In genomic region chr1:149997585-149998262, GRCh38 we compare ENCODE assay signal across 8 cellular contexts. TPM values are rescaled to one million over a fixed set of nuclear protein-coding genes. Genes with fewer than 3 reads are reported as not detected.
DNase-seq lines count a peak whose midpoint lies in the region; ATAC-seq and TF ChIP-seq lines count a peak whose summit lies in the region.

No MANE protein-coding gene starts in this region.

- no peaks in the 10 kb centered on the region for H3K36me3 Mint-ChIP-seq in dendritic cell treated with granulocyte-macrophage colony-stimulating factor and Interleukin-4, amounts not matched to agents 40 ng/mL and 50 ng/mL, for 4 days (ENCODE audit: low read depth)

- CTCF ChIA-PET in GM10248 (lab: Yijun Ruan, JAX): interaction anchor here (0.9 to 6.1 kb wide), 8 partner anchors 13 to 171 kb away, joined by 3 to 42 read pairs (median 4); partner anchors contain the start of gene OTUD7B

- H3K27ac Mint-ChIP-seq in dendritic cell treated with granulocyte-macrophage colony-stimulating factor and Interleukin-4, amounts not matched to agents 40 ng/mL and 50 ng/mL, for 4 days: no peak overlapping the region

- POLR2A ChIA-PET in GM10248 (lab: Yijun Ruan, JAX): interaction anchor here (1.4 kb wide), 1 partner anchor 110 kb away, joined by 4 read pairs; a partner anchor contains a TSS

- peak; percentile 38 for DNase-seq in GM10248 (ENCODE audit: extremely low spot score)
- DNase-seq in NCI-H146 treated with DMSO at 0.1 percent for 48 hours (lab: John Stamatoyannopoulos, UW; ENCODE audit: unreplicated experiment): no peak
- no peak for DNase-seq in omental fat pad (ENCODE audit: low spot score)
- no peak for DNase-seq in NCI-H2196 (lab: John Stamatoyannopoulos, UW; ENCODE audit: unreplicated experiment)
- DNase-seq in kidney glomerular epithelial cell (lab: John Stamatoyannopoulos, UW): no peak

- H3K4me1 Mint-ChIP-seq in dendritic cell treated with granulocyte-macrophage colony-stimulating factor and Interleukin-4, amounts not matched to agents 40 ng/mL and 50 ng/mL, for 4 days (ENCODE audit: low read depth): peaks cover 42% of the 10 kb centered on the region

- H3K9me3 Mint-ChIP-seq in dendritic cell treated with granulocyte-macrophage colony-stimulating factor and Interleukin-4, amounts not matched to agents 40 ng/mL and 50 ng/mL, for 4 days: no peaks in the 10 kb centered on the region

- peak overlapping the region; percentile 17 for H3K4me3 Mint-ChIP-seq in dendritic cell treated with granulocyte-macrophage colony-stimulating factor and Interleukin-4, amounts not matched to agents 40 ng/mL and 50 ng/mL, for 4 days

- intact Hi-C loops in dendritic cell treated with granulocyte-macrophage colony-stimulating factor and Interleukin-4, amounts not matched to agents 40 ng/mL and 50 ng/mL, for 4 days (cut with micrococcal nuclease): no loop called here

- peaks cover 84% of the 10 kb centered on the region for H3K27me3 Mint-ChIP-seq in dendritic cell treated with granulocyte-macrophage colony-stimulating factor and Interleukin-4, amounts not matched to agents 40 ng/mL and 50 ng/mL, for 4 days

- ATAC-seq in GM21367 (IDR thresholded peaks at IDR 0.05; ENCODE audit: unreplicated experiment): peak; percentile 60
- peak; percentile 68 for ATAC-seq in HG03565 (IDR thresholded peaks at IDR 0.05; ENCODE audit: unreplicated experiment)
- no peak for ATAC-seq in omental fat pad (ENCODE audit: low FRiP score)

- no peak for TF ChIP-seq CTCF in GM10248 (IDR thresholded peaks at IDR 0.05; ENCODE audit: control extremely low read depth, extremely low read depth, low read depth, missing control alignments)
- no peak for TF ChIP-seq CTCF in omental fat pad (IDR thresholded peaks at IDR 0.05)

RNA-seq across cellular contexts. Expression of gene OTUD7B, which starts 12.8 kb away (rescaled TPM):
- 10 to 100 TPM; 17.0 to 37.9 (median 27.5) TPM for total RNA-seq in omental fat pad
